Comparison of ENCODE assay signal across 27 cellular contexts in the genomic region with DNA sequence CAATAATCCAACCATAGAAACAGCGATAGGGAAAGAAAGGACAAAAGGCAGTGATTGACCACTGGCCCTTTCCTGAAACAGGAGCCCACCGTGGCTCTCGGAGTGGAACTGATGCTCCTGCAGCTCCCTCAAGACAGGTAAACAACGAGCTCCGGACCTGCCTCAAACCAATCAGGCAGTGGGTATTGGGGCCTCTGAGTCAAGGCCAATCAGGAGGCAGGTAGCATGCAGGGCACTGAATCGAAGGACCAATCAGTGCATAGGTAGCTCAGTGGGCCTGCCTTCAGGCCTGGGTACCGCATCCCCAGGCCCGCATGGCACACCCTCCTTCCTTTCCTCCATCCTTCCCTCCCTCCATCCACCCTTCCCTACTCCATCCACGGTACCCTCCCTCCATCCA.
"Had no signal": no experiment of that assay in that cellular context is flagged by ENCODE, and none has a peak within 500 bp of the region (broad histone marks: within the 10 kb centered on the region; RNA-seq: fewer than 3 reads in every experiment).

No MANE protein-coding gene starts in this region.

- ATAC-seq: activated T-cell treated with anti-CD3 and anti-CD28 coated beads, Interleukin-2, amount 50 U/mL, for 4 hours; activated T-helper 17 cell treated with anti-CD3 and anti-CD28 coated beads, Interleukin-2, amount 50 U/mL, for 72 hours; gastroesophageal sphincter; WTC11 had no signal

- H3K9me3 ChIP-seq: esophagus squamous epithelium, gastroesophageal sphincter had no signal

- H3K27me3 Mint-ChIP-seq: activated naive CD8-positive, alpha-beta T cell had no signal

- H3K27ac Mint-ChIP-seq: activated CD8-positive, alpha-beta T cell treated with anti-CD3 and anti-CD28 coated beads for 36 hours; activated T-helper 17 cell treated with anti-CD3 and anti-CD28 coated beads, Interleukin-2, amount 50 U/mL, for 72 hours; WTC11 had no signal

- H3K4me1 ChIP-seq: esophagus squamous epithelium, gastroesophageal sphincter had no signal

- H3K27ac ChIP-seq: brain microvascular endothelial cell, epithelial cell of prostate, esophagus squamous epithelium, gastroesophageal sphincter, VCaP had no signal

- H3K36me3 ChIP-seq: brain microvascular endothelial cell, esophagus squamous epithelium, gastroesophageal sphincter had no signal

- H3K36me3 Mint-ChIP-seq: activated naive CD8-positive, alpha-beta T cell; WTC11 had no signal

- H3K27me3 ChIP-seq: brain microvascular endothelial cell had no signal

- H3K4me3 ChIP-seq: esophagus squamous epithelium, gastroesophageal sphincter had no signal

- H3K9me3 Mint-ChIP-seq: activated CD4-positive, alpha-beta T cell treated with anti-CD3 and anti-CD28 coated beads, Interleukin-2, amount 10 ng/mL, durations not matched to agents 7 days and 5 days; activated CD8-positive, alpha-beta T cell treated with anti-CD3 and anti-CD28 coated beads for 36 hours; activated T-cell treated with anti-CD3 and anti-CD28 coated beads, Interleukin-2, amount 50 U/mL, for 4 hours; activated T-helper 17 cell treated with anti-CD3 and anti-CD28 coated beads, Interleukin-2, amount 50 U/mL, for 72 hours; central memory CD8-positive, alpha-beta T cell; WTC11 had no signal

- DNase-seq: activated CD4-positive, alpha-beta T cell treated with anti-CD3 and anti-CD28 coated beads for 1 hour; activated CD4-positive, alpha-beta T cell treated with anti-CD3 and anti-CD28 coated beads for 4 hours; activated CD4-positive, alpha-beta T cell treated with anti-CD3 and anti-CD28 coated beads, Interleukin-2, amount 10 ng/mL, durations not matched to agents 7 days and 5 days; activated CD4-positive, alpha-beta T cell treated with anti-CD3 and anti-CD28 coated beads, Interleukin-2, amount 50 U/mL, for 4 hours; activated CD8-positive, alpha-beta memory T cell treated with anti-CD3 and anti-CD28 coated beads for 24 hours; activated effector memory CD4-positive, alpha-beta T cell treated with Interleukin-2 at 50 U/mL for 16 hours; activated gamma-delta T cell treated with Interleukin-2 at 50 U/mL for 16 hours; activated naive CD4-positive, alpha-beta T cell treated with anti-CD3 and anti-CD28 coated beads, Interleukin-2, amount 50 U/mL, for 16 hours; activated naive CD4-positive, alpha-beta T cell treated with Interleukin-2 at 50 U/mL for 16 hours; activated T-cell treated with anti-CD3 and anti-CD28 coated beads, Interleukin-2, amount 50 U/mL, for 4 hours; amniotic stem cell; anterior cingulate cortex; brain microvascular endothelial cell; cortex of kidney; dermis blood vessel endothelial cell; effector CD4-positive, alpha-beta T cell; esophagus squamous epithelium; foreskin melanocyte; T-helper 2 cell had no signal

- H3K4me3 Mint-ChIP-seq: activated CD4-positive, alpha-beta T cell treated with anti-CD3 and anti-CD28 coated beads, Interleukin-2, amount 10 ng/mL, durations not matched to agents 7 days and 5 days; activated T-cell treated with anti-CD3 and anti-CD28 coated beads, Interleukin-2, amount 50 U/mL, for 4 hours; activated T-helper 17 cell treated with anti-CD3 and anti-CD28 coated beads, Interleukin-2, amount 50 U/mL, for 72 hours; WTC11 had no signal
